18 cellular contexts compared by ENCODE assay signal in genomic region chr2:50546790-50547189, GRCh38.
DNase-seq lines count a peak whose midpoint lies in the region; ATAC-seq and TF ChIP-seq lines count a peak whose summit lies in the region.
"Had no signal": no experiment of that assay in that cellular context is flagged by ENCODE, and none has a peak within 500 bp of the region (broad histone marks: within the 10 kb centered on the region; RNA-seq: fewer than 3 reads in every experiment).

No MANE protein-coding gene starts in this region.

- H3K27ac Mint-ChIP-seq in chondrocyte (ENCODE audit: unreplicated experiment) (no peak overlapping the region), T-helper 17 cell (no peak overlapping the region)
- H3K27ac Mint-ChIP-seq: stimulated activated naive CD8-positive, alpha-beta T cell treated with anti-CD3 and anti-CD28 coated beads, Interleukin-15, Interleukin-2, amounts not matched to agents 100 ng/mL and 50 ng/mL, for 24 hours had no signal

- no peak for ATAC-seq in HG02763 (IDR thresholded peaks at IDR 0.05; ENCODE audit: unreplicated experiment)
- ATAC-seq in GM21515 (IDR thresholded peaks at IDR 0.05; ENCODE audit: unreplicated experiment): no peak
- ATAC-seq in T-helper 17 cell: no peak
- ATAC-seq: left lobe of liver, sciatic nerve had no signal

- H3K4me3 Mint-ChIP-seq in chondrocyte (ENCODE audit: unreplicated experiment) (no peak overlapping the region), T-helper 17 cell (no peak overlapping the region)
- H3K4me3 Mint-ChIP-seq: stimulated activated naive CD8-positive, alpha-beta T cell treated with anti-CD3 and anti-CD28 coated beads, Interleukin-15, Interleukin-2, amounts not matched to agents 100 ng/mL and 50 ng/mL, for 24 hours had no signal

- H3K27me3 Mint-ChIP-seq in chondrocyte (ENCODE audit: low read depth) (peaks cover 7% of the 10 kb centered on the region), T-helper 17 cell (no peaks in the 10 kb centered on the region)
- H3K27me3 Mint-ChIP-seq: stimulated activated naive CD8-positive, alpha-beta T cell treated with anti-CD3 and anti-CD28 coated beads, Interleukin-15, Interleukin-2, amounts not matched to agents 100 ng/mL and 50 ng/mL, for 24 hours had no signal

- no peaks in the 10 kb centered on the region for H3K36me3 Mint-ChIP-seq in chondrocyte (ENCODE audit: low read depth)
- H3K36me3 Mint-ChIP-seq in T-helper 17 cell (ENCODE audit: low read depth): no peaks in the 10 kb centered on the region

- DNase-seq in DMS 273 (lab: John Stamatoyannopoulos, UW; ENCODE audit: unreplicated experiment) (peak; percentile 46), NCI-H1105 treated with DMSO at 0.1 percent for 48 hours (lab: John Stamatoyannopoulos, UW) (peak; percentile 99), NCI-H2227 treated with DMSO at 0.1 percent for 48 hours (lab: John Stamatoyannopoulos, UW) (peak; percentile 99), epithelial cell of prostate (ENCODE audit: low read depth, low spot score) (peak; percentile 80), chondrocyte (ENCODE audit: low spot score) (no peak), T-helper 17 cell (no peak)
- DNase-seq: C1 segment of cervical spinal cord; H7; NCI-H526; SK-N-SH; stimulated activated CD4-positive, alpha-beta T cell treated with anti-CD3 and anti-CD28 coated beads, Interleukin-1b, Interleukin-23, amount 100 ng/mL, for 48 hours; transverse colon had no signal

- no peak for TF ChIP-seq CTCF in chondrocyte (IDR thresholded peaks at IDR 0.05)

- no peaks in the 10 kb centered on the region for H3K9me3 Mint-ChIP-seq in chondrocyte (ENCODE audit: low read depth)
- H3K9me3 Mint-ChIP-seq: stimulated activated naive CD8-positive, alpha-beta T cell treated with anti-CD3 and anti-CD28 coated beads, Interleukin-15, Interleukin-2, amounts not matched to agents 100 ng/mL and 50 ng/mL, for 24 hours had no signal

- H3K4me1 Mint-ChIP-seq in chondrocyte (ENCODE audit: low read depth) (no peaks in the 10 kb centered on the region), T-helper 17 cell (no peaks in the 10 kb centered on the region)

- no peaks in the 10 kb centered on the region for H3K9me3 ChIP-seq in T-helper 17 cell (ENCODE audit: control insufficient read depth, low read length, poor library complexity, severe bottlenecking)
- H3K9me3 ChIP-seq: SK-N-SH, transverse colon had no signal

- H3K27ac ChIP-seq in epithelial cell of prostate: peak overlapping the region; percentile 88
- H3K27ac ChIP-seq: cardiac muscle cell, transverse colon had no signal

Comparison
In these comparisons a context has a peak if more than half of its experiments do, and no peak if none do; other contexts are left out.
1. DNase-seq: peak in DMS 273 (single experiment), NCI-H1105 treated with DMSO at 0.1 percent for 48 hours (single experiment), NCI-H2227 treated with DMSO at 0.1 percent for 48 hours (single experiment) and epithelial cell of prostate (single experiment); none in chondrocyte (single experiment) and T-helper 17 cell (0 of 3).